In the genomic region with DNA sequence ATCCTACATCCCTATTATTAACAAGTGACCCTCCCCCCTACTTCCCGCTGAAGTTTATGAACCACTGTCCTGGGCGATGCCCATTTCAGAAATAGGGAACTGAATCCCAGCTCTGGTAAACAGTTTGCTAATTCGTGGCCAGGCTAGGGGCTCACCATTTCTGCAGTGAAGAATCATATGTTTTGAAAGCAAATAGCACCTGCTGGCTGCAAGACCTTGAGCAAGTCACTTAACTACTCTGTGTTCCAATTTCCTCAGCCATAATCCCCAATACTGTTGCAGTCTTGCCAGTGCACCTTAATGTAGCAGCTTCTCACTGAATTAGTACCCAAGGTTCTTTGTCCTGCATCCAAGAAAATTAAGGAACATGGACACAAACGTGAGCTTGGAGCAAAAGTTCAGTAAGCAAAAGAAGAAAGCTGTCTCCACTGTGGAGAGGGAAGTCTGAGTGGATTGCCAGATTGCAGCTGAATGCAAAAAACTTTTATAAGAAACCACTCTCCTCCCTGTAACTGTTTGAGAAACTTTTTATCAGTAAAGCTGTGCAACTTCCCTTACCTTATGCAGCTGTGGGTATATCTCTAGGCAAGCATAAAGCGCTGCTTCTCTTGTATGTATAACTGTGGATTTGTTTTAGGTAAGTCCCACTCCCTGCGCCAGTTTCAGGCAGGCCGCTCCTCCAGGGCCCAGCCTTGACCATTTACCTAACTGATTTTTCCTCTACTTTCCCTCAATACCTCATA, we compare ENCODE assay signal across 8 cellular contexts. TPM values are rescaled to one million over a fixed set of nuclear protein-coding genes. Genes with fewer than 3 reads are reported as not detected.
DNase-seq lines count a peak whose midpoint lies in the region; ATAC-seq and TF ChIP-seq lines count a peak whose summit lies in the region.

No MANE protein-coding gene starts in this region.

- no peaks in the 10 kb centered on the region for H3K9me3 ChIP-seq in CD4-positive, alpha-beta memory T cell (ENCODE audit: control insufficient read depth in 1 of 2, low read length in 2 of 2)

- peaks cover 19 to 24% of the 10 kb centered on the region in 2 donors for H3K36me3 Mint-ChIP-seq in CD4-positive, alpha-beta memory T cell
- peaks cover 13% of the 10 kb centered on the region for H3K36me3 Mint-ChIP-seq in central memory CD8-positive, alpha-beta T cell (ENCODE audit: insufficient read depth)

- H3K9me3 Mint-ChIP-seq in CD4-positive, alpha-beta memory T cell, result peaks cover 0 to 3% (median under 1%) of the 10 kb centered on the region in 8 donors
- no peaks in the 10 kb centered on the region for H3K9me3 Mint-ChIP-seq in central memory CD8-positive, alpha-beta T cell

- DNase-seq in CD4-positive, alpha-beta memory T cell, result no peak
- DNase-seq in central memory CD8-positive, alpha-beta T cell (ENCODE audit: low spot score in 2 of 2), result no peak
- DNase-seq in omental fat pad (ENCODE audit: low spot score) (no peak), COLO829 (ENCODE audit: low spot score) (no peak), mucosa of gallbladder (ENCODE audit: low spot score) (no peak), NCI-H1694 (lab: John Stamatoyannopoulos, UW) (no peak)

- CTCF ChIA-PET in CD4-positive, alpha-beta memory T cell (lab: Charles Lee; ENCODE audit: partially characterized antibody), result interaction anchor here (0.5 to 3.8 kb wide), 11 partner anchors 7 to 484 kb away, joined by 4 to 18 read pairs (median 6); a partner anchor contains a TSS

- no peak for TF ChIP-seq CTCF in omental fat pad (IDR thresholded peaks at IDR 0.05)

- POLR2A ChIA-PET in CD4-positive, alpha-beta memory T cell (lab: Charles Lee; ENCODE audit: partially characterized antibody), result interaction anchor here (0.8 to 12.1 kb wide), 10 partner anchors 9 to 277 kb away, joined by 3 to 144 read pairs (median 5); a partner anchor contains a TSS

- peak overlapping the region; percentile 86 to 97 (median 94) for H3K27ac Mint-ChIP-seq in CD4-positive, alpha-beta memory T cell
- H3K27ac Mint-ChIP-seq in central memory CD8-positive, alpha-beta T cell (ENCODE audit: low read depth), result peak overlapping the region; percentile 94

- H3K27ac ChIP-seq in CD4-positive, alpha-beta memory T cell (ENCODE audit: low read depth, low read length), result peak overlapping the region; percentile 68

- intact Hi-C loops in CD4-positive, alpha-beta memory T cell (cut with micrococcal nuclease), result loop anchor here (2.0 to 10.0 kb wide), 2 partner anchors 31 to 277 kb away; a partner anchor contains a TSS

- no peaks in the 10 kb centered on the region for H3K36me3 ChIP-seq in CD4-positive, alpha-beta memory T cell (ENCODE audit: insufficient read depth, low read length)

- ATAC-seq in GM19463 (IDR thresholded peaks at IDR 0.05; ENCODE audit: unreplicated experiment) (peak; percentile 48), HG03520 (IDR thresholded peaks at IDR 0.05; ENCODE audit: unreplicated experiment) (peak; percentile 57), omental fat pad (ENCODE audit: low FRiP score) (peak; percentile 21)
- peak; percentile 31 for ATAC-seq in central memory CD8-positive, alpha-beta T cell (replicated peaks; ENCODE audit: extremely low read depth, poor library complexity, severe bottlenecking)

- peak overlapping the region; percentile 89 to 98 (median 96) for H3K4me3 Mint-ChIP-seq in CD4-positive, alpha-beta memory T cell
- H3K4me3 Mint-ChIP-seq in central memory CD8-positive, alpha-beta T cell, result peak overlapping the region; percentile 97

- H3K4me1 Mint-ChIP-seq in CD4-positive, alpha-beta memory T cell, result peaks cover 47 to 85% (median 66%) of the 10 kb centered on the region in 4 donors
- H3K4me1 Mint-ChIP-seq in central memory CD8-positive, alpha-beta T cell, result peaks cover 60% of the 10 kb centered on the region

- peak overlapping the region; percentile 69 to 79 for H3K4me3 ChIP-seq in CD4-positive, alpha-beta memory T cell (ENCODE audit: low read length in 2 of 2)

- no peaks in the 10 kb centered on the region for H3K27me3 Mint-ChIP-seq in CD4-positive, alpha-beta memory T cell
- no peaks in the 10 kb centered on the region for H3K27me3 Mint-ChIP-seq in central memory CD8-positive, alpha-beta T cell

- no peaks in the 10 kb centered on the region for H3K27me3 ChIP-seq in CD4-positive, alpha-beta memory T cell (ENCODE audit: insufficient read depth, low read length)

- peaks cover 73% of the 10 kb centered on the region for H3K4me1 ChIP-seq in CD4-positive, alpha-beta memory T cell (ENCODE audit: insufficient read depth, low read length)

RNA-seq across cellular contexts. Expression of a gene that starts 0.8 kb away (rescaled TPM):
- 10 to 100 TPM in 1 of 2 experiments, 1 to 10 TPM in 1; 8.4 to 10.9 TPM for total RNA-seq in CD4-positive, alpha-beta memory T cell
- polyA plus RNA-seq in CD4-positive, alpha-beta memory T cell, result 10 to 100 TPM; 30.3 to 49.3 TPM
- total RNA-seq in omental fat pad (100 to 1,000 TPM in 1 of 4 donors, 10 to 100 TPM in 3; 22.8 to 111 (median 29.1) TPM), mucosa of gallbladder (27.9 TPM)

RNA-seq across cellular contexts. Expression of a gene that starts 30.7 kb away (rescaled TPM):
- total RNA-seq in CD4-positive, alpha-beta memory T cell, result 10 to 100 TPM; 20.3 to 22.5 TPM
- polyA plus RNA-seq in CD4-positive, alpha-beta memory T cell, result 10 to 100 TPM; 14.4 to 31.3 TPM
- total RNA-seq in omental fat pad, result 10 to 100 TPM in 3 of 4 donors, 1 to 10 TPM in 1; 5.8 to 46.3 (median 17.7) TPM
- 11.9 TPM for total RNA-seq in mucosa of gallbladder
